24 cellular contexts compared by ENCODE assay signal in the genomic region with DNA sequence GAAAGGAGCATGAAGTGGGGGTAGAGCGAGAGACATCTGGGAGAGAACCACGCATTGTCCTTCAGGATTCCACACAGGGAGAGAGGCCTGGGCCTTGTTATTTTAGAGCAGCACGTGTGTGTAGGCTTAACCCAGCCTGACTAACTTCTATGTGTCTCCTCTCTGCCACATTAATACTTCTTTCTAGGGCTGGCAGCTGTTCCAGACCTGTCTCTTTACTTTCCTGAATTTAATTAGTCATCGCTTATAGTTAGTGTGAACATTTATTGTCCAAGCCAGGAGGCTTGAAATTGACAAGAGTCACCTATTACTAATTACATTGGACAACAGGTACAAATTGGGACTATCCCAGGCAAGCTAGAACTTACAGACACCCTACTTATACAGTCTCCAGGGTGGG. TPM values are rescaled to one million over a fixed set of nuclear protein-coding genes. Genes with fewer than 3 reads are reported as not detected.
DNase-seq lines count a peak whose midpoint lies in the region; ATAC-seq and TF ChIP-seq lines count a peak whose summit lies in the region.
"Had no signal": no experiment of that assay in that cellular context is flagged by ENCODE, and none has a peak within 500 bp of the region (broad histone marks: within the 10 kb centered on the region; RNA-seq: fewer than 3 reads in every experiment).

No MANE protein-coding gene starts in this region.

- H3K27me3 ChIP-seq in A673 (replicated peaks; ENCODE audit: insufficient read depth, low read depth, low read length, poor library complexity) (no peaks in the 10 kb centered on the region), RWPE2 (ENCODE audit: insufficient read depth, poor library complexity, severe bottlenecking) (no peaks in the 10 kb centered on the region), endodermal cell (ENCODE audit: control insufficient read depth, insufficient read depth, low read length, poor library complexity, severe bottlenecking) (no peaks in the 10 kb centered on the region), trophoblast cell (ENCODE audit: insufficient read depth, low read length) (no peaks in the 10 kb centered on the region)
- H3K27me3 ChIP-seq: brain microvascular endothelial cell, upper lobe of right lung had no signal

- no peak overlapping the region for H3K4ac ChIP-seq in trophoblast cell (ENCODE audit: low read depth, low read length)

- no peak overlapping the region for H2BK5ac ChIP-seq in trophoblast cell (ENCODE audit: low read depth, low read length, poor library complexity)

- H3K27me3 Mint-ChIP-seq in endodermal cell (ENCODE audit: insufficient read depth) (no peaks in the 10 kb centered on the region), mesothelial cell of epicardium (ENCODE audit: low read depth) (no peaks in the 10 kb centered on the region)
- H3K27me3 Mint-ChIP-seq: CD4-positive, alpha-beta T cell had no signal

- no peaks in the 10 kb centered on the region for H3K79me2 ChIP-seq in trophoblast cell (ENCODE audit: control insufficient read depth, insufficient read depth, low read length, poor library complexity)

- H3K4me3 Mint-ChIP-seq in endodermal cell: no peak overlapping the region
- no peak overlapping the region for H3K4me3 Mint-ChIP-seq in mesothelial cell of epicardium
- H3K4me3 Mint-ChIP-seq: activated CD4-positive, alpha-beta memory T cell treated with anti-CD3 and anti-CD28 coated beads, Interleukin-2, amount 10 ng/mL, durations not matched to agents 7 days and 5 days; activated naive CD4-positive, alpha-beta T cell treated with anti-CD3 and anti-CD28 coated beads for 36 hours; CD4-positive, alpha-beta T cell; natural killer cell had no signal

- no peak overlapping the region for H4K8ac ChIP-seq in trophoblast cell (ENCODE audit: low read depth, low read length)

- H3K36me3 ChIP-seq in A673 (ENCODE audit: insufficient read depth, low read length, poor library complexity, severe bottlenecking): no peaks in the 10 kb centered on the region
- H3K36me3 ChIP-seq in RWPE2 (ENCODE audit: low read depth): no peaks in the 10 kb centered on the region
- H3K36me3 ChIP-seq in endodermal cell (ENCODE audit: control insufficient read depth, insufficient read depth, low read length): no peaks in the 10 kb centered on the region
- no peaks in the 10 kb centered on the region for H3K36me3 ChIP-seq in trophoblast cell (ENCODE audit: control insufficient read depth in 1 of 2, insufficient read depth in 2 of 2, low read length in 2 of 2)
- H3K36me3 ChIP-seq: brain microvascular endothelial cell, upper lobe of right lung had no signal

- peaks cover 1% of the 10 kb centered on the region for H3K36me3 Mint-ChIP-seq in endodermal cell (ENCODE audit: low read depth)
- peaks cover 4% of the 10 kb centered on the region for H3K36me3 Mint-ChIP-seq in mesothelial cell of epicardium
- H3K36me3 Mint-ChIP-seq: natural killer cell had no signal

- intact Hi-C loops in A673 (cut with micrococcal nuclease; ENCODE audit: unreplicated experiment): no loop called here

- no peak overlapping the region for H2AK5ac ChIP-seq in trophoblast cell (ENCODE audit: low read length)

- H3K4me1 ChIP-seq in A673 (ENCODE audit: insufficient read depth, low read length, poor library complexity, severe bottlenecking) (peaks cover 15% of the 10 kb centered on the region), RWPE2 (ENCODE audit: insufficient read depth, poor library complexity, severe bottlenecking) (peaks cover 8% of the 10 kb centered on the region), endodermal cell (ENCODE audit: control insufficient read depth, insufficient read depth, low read length) (no peaks in the 10 kb centered on the region), trophoblast cell (ENCODE audit: control insufficient read depth in 1 of 2, insufficient read depth in 2 of 2, low read length in 2 of 2) (no peaks in the 10 kb centered on the region)
- H3K4me1 ChIP-seq: upper lobe of right lung had no signal

- no peak overlapping the region for H3K4me2 ChIP-seq in trophoblast cell (ENCODE audit: low read length)
- H3K4me2 ChIP-seq: PC-9 had no signal

- H2BK12ac ChIP-seq in trophoblast cell (ENCODE audit: low read length): no peak overlapping the region

- no peak overlapping the region for H2AFZ ChIP-seq in trophoblast cell (ENCODE audit: insufficient read depth, low read length, poor library complexity)
- H2AFZ ChIP-seq: PC-9 had no signal

- H3K27ac ChIP-seq in A673 (ENCODE audit: low read depth, low read length, poor library complexity, severe bottlenecking) (peak overlapping the region; percentile 40), RWPE2 (ENCODE audit: poor library complexity, severe bottlenecking) (no peak overlapping the region), endodermal cell (ENCODE audit: low read depth, low read length) (no peak overlapping the region), trophoblast cell (ENCODE audit: low read depth, low read length) (no peak overlapping the region)
- H3K27ac ChIP-seq: brain microvascular endothelial cell, PC-9, upper lobe of right lung had no signal

- TF ChIP-seq CTCF in A673 (conservative IDR thresholded peaks at IDR 0.05; ENCODE audit: low read depth, low read length): no peak
- no peak for TF ChIP-seq CTCF in RWPE2 (IDR thresholded peaks at IDR 0.05; ENCODE audit: poor library complexity, severe bottlenecking)
- no peak for TF ChIP-seq CTCF in endodermal cell (conservative IDR thresholded peaks at IDR 0.05)
- no peak for TF ChIP-seq CTCF in mesothelial cell of epicardium (IDR thresholded peaks at IDR 0.05; ENCODE audit: unreplicated experiment)

- POLR2A ChIA-PET in A673 (lab: Charles Lee; ENCODE audit: low non-redundant PET): no interaction called here

- H3K9ac ChIP-seq in endodermal cell (ENCODE audit: extremely low read depth, low read length, poor library complexity, severe bottlenecking) (no peak overlapping the region), trophoblast cell (ENCODE audit: low read length) (no peak overlapping the region)

- H4K12ac ChIP-seq in trophoblast cell (ENCODE audit: low read depth, low read length): no peak overlapping the region

- CTCF ChIA-PET in A673 (lab: Charles Lee): no interaction called here

- H3K18ac ChIP-seq in trophoblast cell (ENCODE audit: low read length): no peak overlapping the region

- H3K27ac Mint-ChIP-seq in endodermal cell (peak overlapping the region; percentile 56), mesothelial cell of epicardium (peak overlapping the region; percentile 76)
- H3K27ac Mint-ChIP-seq: activated CD4-positive, alpha-beta memory T cell treated with anti-CD3 and anti-CD28 coated beads, Interleukin-2, amount 10 ng/mL, durations not matched to agents 7 days and 5 days; activated naive CD4-positive, alpha-beta T cell treated with anti-CD3 and anti-CD28 coated beads for 36 hours; CD4-positive, alpha-beta T cell; natural killer cell had no signal

- no peaks in the 10 kb centered on the region for H3K9me3 Mint-ChIP-seq in endodermal cell
- H3K9me3 Mint-ChIP-seq in mesothelial cell of epicardium: no peaks in the 10 kb centered on the region
- H3K9me3 Mint-ChIP-seq: activated CD4-positive, alpha-beta memory T cell treated with anti-CD3 and anti-CD28 coated beads, Interleukin-2, amount 10 ng/mL, durations not matched to agents 7 days and 5 days; activated naive CD4-positive, alpha-beta T cell treated with anti-CD3 and anti-CD28 coated beads for 36 hours; CD4-positive, alpha-beta T cell; natural killer cell had no signal

- ATAC-seq in RWPE2 (ENCODE audit: low read depth) (peak; percentile 46; the same call in 1 of the 3 replicates), GM21737 (IDR thresholded peaks at IDR 0.05; ENCODE audit: unreplicated experiment) (no peak)
- ATAC-seq: natural killer cell, Right ventricle myocardium inferior, upper lobe of right lung had no signal

- no peak overlapping the region for H3K14ac ChIP-seq in trophoblast cell (ENCODE audit: low read length)

- DNase-seq in A673 (ENCODE audit: low spot score) (no peak), RWPE2 (ENCODE audit: low spot score) (no peak), endodermal cell (no peak), mesothelial cell of epicardium (ENCODE audit: low spot score in 2 of 2, unreplicated experiment in 2 of 2) (no peak), trophoblast cell (no peak), AG08396 (ENCODE audit: low spot score) (no peak), islet precursor cell (no peak)
- DNase-seq: activated CD4-positive, alpha-beta memory T cell treated with anti-CD3 and anti-CD28 coated beads, Interleukin-2, amount 10 ng/mL, durations not matched to agents 7 days and 5 days; activated CD8-positive, alpha-beta memory T cell treated with anti-CD3 and anti-CD28 coated beads, Interleukin-2, amount 50 U/mL, for 4 hours; activated naive CD4-positive, alpha-beta T cell treated with anti-CD3 and anti-CD28 coated beads for 36 hours; AML-193; brain microvascular endothelial cell; CD4-positive, alpha-beta T cell; natural killer cell; NCI-H1417; NCI-H2029; NCI-H524 treated with DMSO at 0.1 percent for 48 hours; NK-92 treated with Interleukin-12 subunit alpha and Interleukin-12 subunit beta, amount 100 ng/mL, for 24 hours; PC-9; small intestine; stimulated activated naive CD4-positive, alpha-beta T cell; upper lobe of right lung had no signal

- H3K4me3 ChIP-seq in A673 (ENCODE audit: low read depth, low read length, poor library complexity, severe bottlenecking): no peak overlapping the region
- H3K4me3 ChIP-seq in RWPE2 (ENCODE audit: severe bottlenecking): no peak overlapping the region
- H3K4me3 ChIP-seq in endodermal cell (ENCODE audit: low read length): no peak overlapping the region
- no peak overlapping the region for H3K4me3 ChIP-seq in trophoblast cell (ENCODE audit: low read depth, low read length)
- H3K4me3 ChIP-seq: PC-9, upper lobe of right lung had no signal

- H3K9me3 ChIP-seq in A673 (ENCODE audit: low read depth, low read length, poor library complexity, severe bottlenecking): no peaks in the 10 kb centered on the region
- H3K9me3 ChIP-seq in RWPE2 (ENCODE audit: severe bottlenecking): no peaks in the 10 kb centered on the region
- H3K9me3 ChIP-seq in endodermal cell (ENCODE audit: control insufficient read depth, low read length): no peaks in the 10 kb centered on the region
- no peaks in the 10 kb centered on the region for H3K9me3 ChIP-seq in trophoblast cell (ENCODE audit: insufficient read depth, low read depth, low read length)
- H3K9me3 ChIP-seq: upper lobe of right lung had no signal

- H4K91ac ChIP-seq in trophoblast cell (ENCODE audit: low read depth, low read length): no peak overlapping the region

- BruUV-seq in A673 (replicated peaks; lab: Mats Ljungman, UMichigan): no TSS peak

- H2BK120ac ChIP-seq in trophoblast cell (ENCODE audit: insufficient read depth, low read length, poor library complexity): no peak overlapping the region

- H3K4me1 Mint-ChIP-seq in endodermal cell (peaks cover 4% of the 10 kb centered on the region), mesothelial cell of epicardium (peaks cover 18% of the 10 kb centered on the region)
- H3K4me1 Mint-ChIP-seq: activated CD4-positive, alpha-beta memory T cell treated with anti-CD3 and anti-CD28 coated beads, Interleukin-2, amount 10 ng/mL, durations not matched to agents 7 days and 5 days; natural killer cell had no signal

- H3K23ac ChIP-seq in trophoblast cell (ENCODE audit: low read length): no peak overlapping the region

- WGBS in endodermal cell (ENCODE audit: insufficient coverage in 1 of 2, insufficient read length in 1 of 2), 2 experiments: 89 to 93% methylated on average over 4 of the region's 4 CpGs
- no CpG with 5 or more reads among the region's 4 CpGs for WGBS in trophoblast cell (ENCODE audit: extremely low coverage, insufficient coverage, insufficient read length)

- no peaks in the 10 kb centered on the region for H3K79me1 ChIP-seq in trophoblast cell (ENCODE audit: low read length)

RNA-seq across cellular contexts. Expression of a gene that starts 51.4 kb away (rescaled TPM):
- total RNA-seq in A673 (2021) (30.0 and 33.7 TPM in 2 replicates), endodermal cell (10 to 100 TPM; 25.1 to 28.3 TPM), mesothelial cell of epicardium (35.6 to 40.5 TPM (median 38.4 TPM) in 3 replicates)
- polyA plus RNA-seq in endodermal cell (2013, experiment 1 of 2): 21.6 TPM
- 20.6 TPM for polyA plus RNA-seq in endodermal cell (2013, experiment 2 of 2)
- polyA plus RNA-seq in trophoblast cell (2013): 11.9 and 12.9 TPM in 2 replicates
